In genomic region chr17:81393684-81394376, GRCh38 we compare ENCODE assay signal across 1 cellular context.
TF ChIP-seq lines count a peak whose summit lies in the region.

No MANE protein-coding gene starts in this region.

TF ChIP-seq in A549, 52 proteins besides CTCF, POLR2A, EP300 and RAD21 (continued from another document):
- TF ChIP-seq REST (IDR thresholded peaks at IDR 0.05) (peak; percentile 22; the same call in 1 of the 2 replicates), FOXS1 (CRISPR knock-in tag; IDR thresholded peaks at IDR 0.05) (peak; percentile 77; the same call in 1 of the 2 replicates), HMGXB4 (CRISPR knock-in tag; IDR thresholded peaks at IDR 0.05; ENCODE audit: borderline replicate concordance) (no peak), HOXB5 (CRISPR knock-in tag; IDR thresholded peaks at IDR 0.05) (peak; percentile 84), CBX8 (IDR thresholded peaks at IDR 0.05) (no peak), NR3C1 (IDR thresholded peaks at IDR 0.05) (no peak), FOSL2 (IDR thresholded peaks at IDR 0.05) (no peak), FOSL2 (CRISPR knock-in tag; IDR thresholded peaks at IDR 0.05) (peak; percentile 38; the same call in 1 of the 2 replicates), ZC3H11A (IDR thresholded peaks at IDR 0.05) (no peak), RARB (CRISPR knock-in tag; IDR thresholded peaks at IDR 0.05) (no peak), MAFK (IDR thresholded peaks at IDR 0.05; ENCODE audit: partially characterized antibody) (no peak), RNF2 (IDR thresholded peaks at IDR 0.05; ENCODE audit: borderline replicate concordance, low read depth) (no peak), CHD2 (IDR thresholded peaks at IDR 0.05; ENCODE audit: low read length, partially characterized antibody) (peak; percentile 75), KDM5A (IDR thresholded peaks at IDR 0.05) (no peak), HOXB13 (CRISPR knock-in tag; IDR thresholded peaks at IDR 0.05; ENCODE audit: low read depth) (no peak), RFX5 (IDR thresholded peaks at IDR 0.05) (no peak), ESRRA (IDR thresholded peaks at IDR 0.05; ENCODE audit: borderline replicate concordance, low read length) (peak; percentile 24; the same call in 1 of the 2 replicates), ZNF302 (CRISPR knock-in tag; IDR thresholded peaks at IDR 0.05) (no peak), ZFP36 (IDR thresholded peaks at IDR 0.05; ENCODE audit: borderline replicate concordance, partially characterized antibody) (no peak), FOSB (CRISPR knock-in tag; IDR thresholded peaks at IDR 0.05) (no peak), TP53 (CRISPR knock-in tag; IDR thresholded peaks at IDR 0.05) (no peak)
TF ChIP-seq in A549: peak in this region for 16.
